1 cellular context compared by ENCODE assay signal in the genomic region with DNA sequence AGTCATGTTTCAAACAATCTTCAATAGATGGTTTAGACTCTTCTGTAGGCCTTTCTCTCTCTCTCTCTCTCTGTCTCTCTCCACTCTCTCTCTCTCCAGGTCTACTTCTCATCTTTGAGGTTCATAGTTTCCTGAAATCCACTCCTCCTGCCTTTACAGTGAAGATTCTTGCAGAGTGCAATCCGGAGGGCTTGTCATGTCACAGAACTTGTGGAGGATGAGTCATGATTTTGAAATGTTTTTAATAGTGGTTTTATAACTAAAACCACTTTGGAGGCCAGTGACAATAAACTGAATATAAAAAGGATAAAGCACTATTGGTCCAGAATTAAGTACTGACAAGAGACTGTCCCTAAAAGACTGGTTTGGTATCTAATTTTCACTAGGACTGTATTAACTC.
A peak's percentile ranks its signal among the peaks of the same experiment; 100 is the strongest.
TF ChIP-seq lines count a peak whose summit lies in the region.

No MANE protein-coding gene starts in this region.

TF ChIP-seq in SK-N-SH treated with all-trans-retinoic acid at 6 μM for 48 hours, 23 proteins besides CTCF, POLR2A, EP300 and RAD21 (continued from another document):
- TF ChIP-seq, protein P1, sequence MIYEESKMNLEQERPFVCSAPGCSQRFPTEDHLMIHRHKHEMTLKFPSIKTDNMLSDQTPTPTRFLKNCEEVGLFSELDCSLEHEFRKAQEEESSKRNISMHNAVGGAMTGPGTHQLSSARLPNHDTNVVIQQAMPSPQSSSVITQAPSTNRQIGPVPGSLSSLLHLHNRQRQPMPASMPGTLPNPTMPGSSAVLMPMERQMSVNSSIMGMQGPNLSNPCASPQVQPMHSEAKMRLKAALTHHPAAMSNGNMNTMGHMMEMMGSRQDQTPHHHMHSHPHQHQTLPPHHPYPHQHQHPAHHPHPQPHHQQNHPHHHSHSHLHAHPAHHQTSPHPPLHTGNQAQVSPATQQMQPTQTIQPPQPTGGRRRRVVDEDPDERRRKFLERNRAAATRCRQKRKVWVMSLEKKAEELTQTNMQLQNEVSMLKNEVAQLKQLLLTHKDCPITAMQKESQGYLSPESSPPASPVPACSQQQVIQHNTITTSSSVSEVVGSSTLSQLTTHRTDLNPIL (CRISPR knock-in tag; IDR thresholded peaks at IDR 0.05; ENCODE audit: low read depth) = no peak
- TF ChIP-seq BACH2 (CRISPR knock-in tag; IDR thresholded peaks at IDR 0.05; ENCODE audit: borderline replicate concordance) (no peak), ISL1 (CRISPR knock-in tag; IDR thresholded peaks at IDR 0.05) (peak; percentile 20; the same call in 1 of the 2 replicates)
TF ChIP-seq in SK-N-SH treated with all-trans-retinoic acid at 6 μM for 48 hours: peak in this region for 2.
